In the genomic region with DNA sequence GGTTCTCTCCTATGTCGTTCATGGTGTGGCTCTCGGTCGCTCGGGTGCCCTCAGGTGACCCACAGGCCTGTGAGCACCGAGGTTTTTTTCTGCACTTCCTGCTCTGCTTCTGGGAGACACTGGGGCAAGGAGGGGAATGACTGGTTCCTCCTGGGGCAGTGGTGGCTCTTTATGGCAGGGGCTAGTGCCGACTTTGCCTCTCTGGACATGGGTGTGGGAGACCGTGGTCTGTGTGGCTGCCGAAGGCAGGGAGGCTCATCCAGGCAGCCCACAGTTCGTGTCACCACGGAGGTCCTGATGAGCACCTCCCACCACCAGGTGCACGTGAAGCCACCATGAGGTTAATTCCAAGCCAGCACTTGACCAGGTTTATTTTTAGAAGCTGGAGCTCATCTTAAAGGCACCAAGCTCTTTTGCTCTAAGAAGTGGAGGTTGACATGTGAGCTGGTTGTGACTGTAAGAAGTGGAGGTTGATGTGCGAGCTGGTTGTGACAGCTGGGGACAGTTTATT, we compare ENCODE assay signal across 10 cellular contexts. TPM values are rescaled to one million over a fixed set of nuclear protein-coding genes. Genes with fewer than 3 reads are reported as not detected.
A peak's percentile ranks its signal among the peaks of the same experiment; 100 is the strongest.
DNase-seq lines count a peak whose midpoint lies in the region; ATAC-seq, FAIRE-seq and TF ChIP-seq lines count a peak whose summit lies in the region.
"Had no signal": no experiment of that assay in that cellular context is flagged by ENCODE, and none has a peak within 500 bp of the region (broad histone marks: within the 10 kb centered on the region; RNA-seq: fewer than 3 reads in every experiment).

No MANE protein-coding gene starts in this region.

- CTCF ChIA-PET in A549 (lab: Yijun Ruan, JAX): interaction anchor here (0.6 kb wide), 1 partner anchor 278 kb away, joined by 3 read pairs; no protein-coding TSS in a partner anchor

- no peak for TF ChIP-seq RAD21 in A549 (conservative IDR thresholded peaks at IDR 0.05 in 1 of 2, IDR thresholded peaks at IDR 0.05 in 1 of 2)

- no peaks in the 10 kb centered on the region for H3K27me3 ChIP-seq in effector memory CD4-positive, alpha-beta T cell (replicated peaks; ENCODE audit: control insufficient read depth, insufficient read depth, low read length, poor library complexity, severe bottlenecking)

- ATAC-seq in A549: no peak

- no peak for TF ChIP-seq POLR2A in A549 (IDR thresholded peaks at IDR 0.05; ENCODE audit: low read length)

- POLR2A ChIA-PET in A549 (lab: Yijun Ruan, JAX): no interaction called here

- H3K27ac ChIP-seq in A549: no peak overlapping the region
- H3K27ac ChIP-seq in effector memory CD4-positive, alpha-beta T cell (ENCODE audit: insufficient read depth, low read length, poor library complexity, severe bottlenecking): peak overlapping the region; percentile 65

- WGBS in A549 (ENCODE audit: missing lambda C conversion rate): 30% methylated on average over 11 of the region's 12 CpGs

- no peak for TF ChIP-seq CTCF in A549 (IDR thresholded peaks at IDR 0.05)

- no peak for DNase-seq in A549 (ENCODE audit: low read depth in 1 of 2, low spot score in 1 of 2)
- DNase-seq in GM18507 (ENCODE audit: extremely low spot score, insufficient read length, low read depth): peak; percentile 9
- peak; percentile 19 for DNase-seq in NCI-H2196 treated with DMSO at 0.1 percent for 48 hours (lab: John Stamatoyannopoulos, UW; ENCODE audit: unreplicated experiment)
- DNase-seq in effector memory CD4-positive, alpha-beta T cell: no peak
- DNase-seq in epidermal melanocyte (ENCODE audit: insufficient read length, low spot score): no peak
- DNase-seq in NCI-H146 treated with DMSO at 0.1 percent for 48 hours (lab: John Stamatoyannopoulos, UW; ENCODE audit: unreplicated experiment): no peak
- no peak for DNase-seq in NOMO-1 (lab: John Stamatoyannopoulos, UW; ENCODE audit: unreplicated experiment in 2 of 2)
- DNase-seq in hepatic stellate cell (ENCODE audit: low spot score): no peak
- DNase-seq: NCI-H774 had no signal

- no peaks in the 10 kb centered on the region for H3K36me3 ChIP-seq in effector memory CD4-positive, alpha-beta T cell (ENCODE audit: control insufficient read depth, insufficient read depth, low read length)

- H3K4me2 ChIP-seq in A549: 0 out of 3 replicates have a peak overlapping the region, but pooled peaks have one; percentile 17

- H3K4me3 ChIP-seq in A549: no peak overlapping the region
- H3K4me3 ChIP-seq in effector memory CD4-positive, alpha-beta T cell (ENCODE audit: insufficient read depth, low read depth, low read length, poor library complexity, severe bottlenecking): peak overlapping the region; percentile 1

- TF ChIP-seq EP300 in A549 (IDR thresholded peaks at IDR 0.05): no peak

- no peaks in the 10 kb centered on the region for H3K9me3 ChIP-seq in A549
- no peaks in the 10 kb centered on the region for H3K9me3 ChIP-seq in effector memory CD4-positive, alpha-beta T cell (ENCODE audit: control insufficient read depth, low read length)

- peaks cover 14% of the 10 kb centered on the region; the same call in 2 of the 3 replicates for H3K4me1 ChIP-seq in A549
- H3K4me1 ChIP-seq in effector memory CD4-positive, alpha-beta T cell (ENCODE audit: control insufficient read depth, insufficient read depth, low read length, poor library complexity, severe bottlenecking): peaks cover 24% of the 10 kb centered on the region

- FAIRE-seq in A549 (lab: Jason Lieb, UNC): no peak
- peak; percentile 42 for FAIRE-seq in GM18507 (lab: Jason Lieb, UNC)
- FAIRE-seq: G401.6 had no signal

TF ChIP-seq in A549, 52 proteins besides CTCF, POLR2A, EP300 and RAD21:
- no peak for TF ChIP-seq CBX8 (IDR thresholded peaks at IDR 0.05)
- no peak for TF ChIP-seq FOSL2 (IDR thresholded peaks at IDR 0.05)
- TF ChIP-seq FOSL2 (CRISPR knock-in tag; IDR thresholded peaks at IDR 0.05): no peak
- TF ChIP-seq HOXB5 (CRISPR knock-in tag; IDR thresholded peaks at IDR 0.05): no peak
- no peak for TF ChIP-seq HEYL (CRISPR knock-in tag; IDR thresholded peaks at IDR 0.05)
- TF ChIP-seq HOXA7 (CRISPR knock-in tag; IDR thresholded peaks at IDR 0.05): no peak
- no peak for TF ChIP-seq KDM1A (IDR thresholded peaks at IDR 0.05; ENCODE audit: low read depth)
TF ChIP-seq in A549: peak in this region for 0.

RNA-seq across cellular contexts. Expression of gene DPYSL4, which starts 24.7 kb away (rescaled TPM):
- polyA plus RNA-seq in A549 (2011; rRNA removed) (2.9 and 3.9 TPM in 2 replicates), A549 (2017; fragmentation: RNase III; extraction: RNeasy Plus Mini Kit Qiagen cat#74134 plus additional on column Dnase treatment) (13.5 to 14.1 TPM (median 14.0 TPM) in 3 replicates)
- 8.2 and 10.2 TPM in 2 replicates for polyA plus RNA-seq in A549 (2012; cell fraction: cytosol; rRNA removed)
- polyA plus RNA-seq in A549 (2012; cell fraction: nucleus; rRNA removed): 29.3 and 36.3 TPM in 2 replicates
- polyA minus RNA-seq in A549 (2011; rRNA and poly(A)+ RNA removed): 2.6 and 5.1 TPM in 2 replicates

Comparison
In these comparisons a context has a peak if more than half of its experiments do, and no peak if none do; other contexts are left out.
1. DNase-seq: peak in GM18507 (single experiment) and NCI-H2196 treated with DMSO at 0.1 percent for 48 hours (single experiment); none in A549 (0 of 2), effector memory CD4-positive, alpha-beta T cell (0 of 3), epidermal melanocyte (single experiment), NCI-H146 treated with DMSO at 0.1 percent for 48 hours (single experiment), NOMO-1 (0 of 2) and hepatic stellate cell (single experiment).